ENCODE assay signal across 1 cellular context in genomic region chr15:66253643-66254363, GRCh38.
TF ChIP-seq lines count a peak whose summit lies in the region.

Gene MEGF11, minus strand, starts transcription at chr15:66253750. Its CDS starts 125,347 bp downstream, at chr15:66128403.

TF ChIP-seq in HEK293, 187 proteins besides CTCF, POLR2A, EP300 and RAD21 (continued from another document and continues in another):
- no peak for TF ChIP-seq MYNN (tag by site-specific recombination; IDR thresholded peaks at IDR 0.05; ENCODE audit: borderline replicate concordance)
- TF ChIP-seq ZNF280D (tag by site-specific recombination; IDR thresholded peaks at IDR 0.05): no peak
- TF ChIP-seq ZNF138 (tag by site-specific recombination; IDR thresholded peaks at IDR 0.05; ENCODE audit: borderline replicate concordance): no peak
- peak; percentile 74 for TF ChIP-seq PATZ1 (tag by site-specific recombination; IDR thresholded peaks at IDR 0.05)
- TF ChIP-seq BCL11A (tag by site-specific recombination; IDR thresholded peaks at IDR 0.05; ENCODE audit: low read depth): no peak
- no peak for TF ChIP-seq ZNF274 (IDR thresholded peaks at IDR 0.05; ENCODE audit: low read length)
- TF ChIP-seq ZNF274 (tag by site-specific recombination; IDR thresholded peaks at IDR 0.05; ENCODE audit: borderline replicate concordance): no peak
- TF ChIP-seq ZNF362 (tag by site-specific recombination; IDR thresholded peaks at IDR 0.05): peak; percentile 86
- TF ChIP-seq ZNF488 (tag by site-specific recombination; IDR thresholded peaks at IDR 0.05): no peak
- TF ChIP-seq ZNF248 (tag by site-specific recombination; IDR thresholded peaks at IDR 0.05): no peak
- TF ChIP-seq ELK4 (IDR thresholded peaks at IDR 0.05; ENCODE audit: borderline replicate concordance, low read depth, low read length): no peak
- no peak for TF ChIP-seq YY2 (tag by site-specific recombination; IDR thresholded peaks at IDR 0.05)
- no peak for TF ChIP-seq ZNF777 (tag by site-specific recombination; IDR thresholded peaks at IDR 0.05; ENCODE audit: borderline replicate concordance)
- no peak for TF ChIP-seq ZNF785 (tag by site-specific recombination; IDR thresholded peaks at IDR 0.05)
- TF ChIP-seq ZBTB44 (tag by site-specific recombination; IDR thresholded peaks at IDR 0.05): no peak
- TF ChIP-seq SCRT1 (tag by site-specific recombination; IDR thresholded peaks at IDR 0.05; ENCODE audit: borderline replicate concordance): no peak
- TF ChIP-seq KLF9 (tag by site-specific recombination; IDR thresholded peaks at IDR 0.05; ENCODE audit: low read depth): peak; percentile 78
- TF ChIP-seq OVOL3 (tag by site-specific recombination; IDR thresholded peaks at IDR 0.05): no peak
- TF ChIP-seq ZNF561 (tag by site-specific recombination; IDR thresholded peaks at IDR 0.05; ENCODE audit: borderline replicate concordance): no peak
- no peak for TF ChIP-seq ZNF555 (tag by site-specific recombination; conservative IDR thresholded peaks at IDR 0.05)
- TF ChIP-seq KLF1 (tag by site-specific recombination; IDR thresholded peaks at IDR 0.05): peak; percentile 18; the same call in 1 of the 2 replicates
- no peak for TF ChIP-seq KLF10 (tag by site-specific recombination; IDR thresholded peaks at IDR 0.05)
- no peak for TF ChIP-seq ZSCAN18 (tag by site-specific recombination; IDR thresholded peaks at IDR 0.05)
- no peak for TF ChIP-seq ZNF530 (tag by site-specific recombination; IDR thresholded peaks at IDR 0.05; ENCODE audit: low read depth)
- peak; percentile 68 for TF ChIP-seq KLF8 (tag by site-specific recombination; IDR thresholded peaks at IDR 0.05)
- no peak for TF ChIP-seq ZFP3 (tag by site-specific recombination; IDR thresholded peaks at IDR 0.05; ENCODE audit: low read depth)
- no peak for TF ChIP-seq ZNF16 (tag by site-specific recombination; IDR thresholded peaks at IDR 0.05; ENCODE audit: low read depth)
- 0 out of 2 replicates have a peak, but pooled peaks have one; percentile 33 for TF ChIP-seq ZNF677 (tag by site-specific recombination; IDR thresholded peaks at IDR 0.05)
- TF ChIP-seq ZNF571 (tag by site-specific recombination; IDR thresholded peaks at IDR 0.05): no peak
- TF ChIP-seq ZNF544 (tag by site-specific recombination; IDR thresholded peaks at IDR 0.05): no peak
- TF ChIP-seq ZNF501 (tag by site-specific recombination; IDR thresholded peaks at IDR 0.05): no peak
- TF ChIP-seq ZNF621 (tag by site-specific recombination; IDR thresholded peaks at IDR 0.05): no peak
- peak; percentile 53 for TF ChIP-seq ZNF2 (tag by site-specific recombination; IDR thresholded peaks at IDR 0.05)
- TF ChIP-seq ZNF121 (tag by site-specific recombination; IDR thresholded peaks at IDR 0.05): no peak
- no peak for TF ChIP-seq ZBTB1 (tag by site-specific recombination; IDR thresholded peaks at IDR 0.05)
- TF ChIP-seq ZBTB8A (tag by site-specific recombination; IDR thresholded peaks at IDR 0.05): no peak; the same call in 1 of the 2 replicates
- no peak for TF ChIP-seq YY1 (tag by site-specific recombination; IDR thresholded peaks at IDR 0.05)
- no peak for TF ChIP-seq ZBTB49 (tag by site-specific recombination; IDR thresholded peaks at IDR 0.05; ENCODE audit: low read depth)
- no peak for TF ChIP-seq OSR2 (tag by site-specific recombination; IDR thresholded peaks at IDR 0.05)
- no peak for TF ChIP-seq TRIM28 (IDR thresholded peaks at IDR 0.05; ENCODE audit: borderline replicate concordance, low read length)
- peak; percentile 92 for TF ChIP-seq PRDM10 (tag by site-specific recombination; IDR thresholded peaks at IDR 0.05)
- TF ChIP-seq ZNF114 (tag by site-specific recombination; IDR thresholded peaks at IDR 0.05): no peak
- no peak for TF ChIP-seq ZNF624 (tag by site-specific recombination; IDR thresholded peaks at IDR 0.05)
- TF ChIP-seq WT1 (tag by site-specific recombination; IDR thresholded peaks at IDR 0.05): peak; percentile 81
- no peak for TF ChIP-seq ZNF423 (tag by site-specific recombination; IDR thresholded peaks at IDR 0.05)
- no peak for TF ChIP-seq ZNF510 (tag by site-specific recombination; IDR thresholded peaks at IDR 0.05; ENCODE audit: insufficient replicate concordance)
- no peak for TF ChIP-seq ZNF221 (tag by site-specific recombination; IDR thresholded peaks at IDR 0.05; ENCODE audit: borderline replicate concordance)
- no peak; the same call in 1 of the 2 replicates for TF ChIP-seq ZXDB (tag by site-specific recombination; IDR thresholded peaks at IDR 0.05)
